8 cellular contexts compared by ENCODE assay signal in genomic region chr21:44011123-44011773, GRCh38. TPM values are rescaled to one million over a fixed set of nuclear protein-coding genes. Genes with fewer than 3 reads are reported as not detected.
A peak's percentile ranks its signal among the peaks of the same experiment; 100 is the strongest.
DNase-seq lines count a peak whose midpoint lies in the region; ATAC-seq and TF ChIP-seq lines count a peak whose summit lies in the region.

No MANE protein-coding gene starts in this region.

- no peaks in the 10 kb centered on the region for H3K9me2 ChIP-seq in hepatocyte (replicated peaks; ENCODE audit: insufficient read depth)

- H4K20me1 ChIP-seq in hepatocyte (ENCODE audit: insufficient read depth, poor library complexity, severe bottlenecking) = peaks cover 30% of the 10 kb centered on the region
- peaks cover 34% of the 10 kb centered on the region for H4K20me1 ChIP-seq in smooth muscle cell (ENCODE audit: low read depth)

- H3K27ac Mint-ChIP-seq in activated CD4-positive, alpha-beta memory T cell treated with anti-CD3 and anti-CD28 coated beads, Interleukin-2, amount 10 ng/mL, durations not matched to agents 7 days and 5 days = peak overlapping the region; percentile 85

- POLR2A ChIA-PET in HEK293T (lab: Yijun Ruan, JAX) = interaction anchor here (0.6 to 1.1 kb wide), 3 partner anchors 13 to 107 kb away, joined by 3 to 9 read pairs (median 3); no protein-coding TSS in a partner anchor
- POLR2A ChIA-PET in activated CD4-positive, alpha-beta memory T cell treated with anti-CD3 and anti-CD28 coated beads, Interleukin-2, amount 10 ng/mL, durations not matched to agents 7 days and 5 days (lab: Charles Lee) = interaction anchor here (0.9 to 5.3 kb wide), 10 partner anchors 10 to 221 kb away, joined by 3 to 71 read pairs (median 6); partner anchors contain the start of gene RRP1

- H3K9me3 Mint-ChIP-seq in activated CD4-positive, alpha-beta memory T cell treated with anti-CD3 and anti-CD28 coated beads, Interleukin-2, amount 10 ng/mL, durations not matched to agents 7 days and 5 days = no peaks in the 10 kb centered on the region

- no peaks in the 10 kb centered on the region for H3K9me3 ChIP-seq in hepatocyte (ENCODE audit: low read depth)
- no peaks in the 10 kb centered on the region for H3K9me3 ChIP-seq in smooth muscle cell (replicated peaks; ENCODE audit: low read depth)

- no peaks in the 10 kb centered on the region for H3K27me3 Mint-ChIP-seq in activated CD4-positive, alpha-beta memory T cell treated with anti-CD3 and anti-CD28 coated beads, Interleukin-2, amount 10 ng/mL, durations not matched to agents 7 days and 5 days

- H3K4me2 ChIP-seq in hepatocyte = peak overlapping the region; percentile 94
- peak overlapping the region; percentile 93 for H3K4me2 ChIP-seq in smooth muscle cell

- H3K4me3 ChIP-seq in hepatocyte (peak overlapping the region; percentile 93), smooth muscle cell (peak overlapping the region; percentile 90)

- CTCF ChIA-PET in HEK293T (lab: Yijun Ruan, JAX) = no interaction called here
- CTCF ChIA-PET in activated CD4-positive, alpha-beta memory T cell treated with anti-CD3 and anti-CD28 coated beads, Interleukin-2, amount 10 ng/mL, durations not matched to agents 7 days and 5 days (lab: Charles Lee) = no interaction called here

- H3K27ac ChIP-seq in hepatocyte (peak overlapping the region; percentile 98), smooth muscle cell (ENCODE audit: low read depth) (peak overlapping the region; percentile 83)

- H3K4me3 Mint-ChIP-seq in activated CD4-positive, alpha-beta memory T cell treated with anti-CD3 and anti-CD28 coated beads, Interleukin-2, amount 10 ng/mL, durations not matched to agents 7 days and 5 days = peak overlapping the region; percentile 85

- TF ChIP-seq CTCF in hepatocyte (IDR thresholded peaks at IDR 0.05; ENCODE audit: poor library complexity) (no peak), smooth muscle cell (IDR thresholded peaks at IDR 0.05; ENCODE audit: borderline replicate concordance, insufficient read depth, poor library complexity, severe bottlenecking) (no peak)

- H3K9ac ChIP-seq in smooth muscle cell (ENCODE audit: low read depth) = peak overlapping the region; percentile 90

- peaks cover 19% of the 10 kb centered on the region for H3F3A ChIP-seq in smooth muscle cell (ENCODE audit: low read depth)

- no peaks in the 10 kb centered on the region for H3K27me3 ChIP-seq in hepatocyte
- no peaks in the 10 kb centered on the region for H3K27me3 ChIP-seq in smooth muscle cell (ENCODE audit: low read depth)

- no peak for ATAC-seq in GM19467 (IDR thresholded peaks at IDR 0.05; ENCODE audit: unreplicated experiment)
- no peak for ATAC-seq in GM21723 (IDR thresholded peaks at IDR 0.05; ENCODE audit: unreplicated experiment)
- no peak for ATAC-seq in HG02973 (IDR thresholded peaks at IDR 0.05; ENCODE audit: unreplicated experiment)

- peak overlapping the region; percentile 92 for H2AFZ ChIP-seq in hepatocyte
- H2AFZ ChIP-seq in smooth muscle cell (ENCODE audit: low read depth) = peak overlapping the region; percentile 48

- WGBS in hepatocyte (ENCODE audit: low lambda C conversion rate, missing lambda C conversion rate) = 47% methylated on average over 17 of the region's 20 CpGs
- 43% methylated on average over 19 of the region's 20 CpGs for WGBS in smooth muscle cell (ENCODE audit: low lambda C conversion rate)

- no peaks in the 10 kb centered on the region for H3K36me3 ChIP-seq in hepatocyte (replicated peaks; ENCODE audit: insufficient read depth, low read depth)
- H3K36me3 ChIP-seq in smooth muscle cell (ENCODE audit: low read depth) = no peaks in the 10 kb centered on the region

- no peak for DNase-seq in HEK293T (ENCODE audit: extremely low spot score)
- DNase-seq in activated CD4-positive, alpha-beta memory T cell treated with anti-CD3 and anti-CD28 coated beads, Interleukin-2, amount 10 ng/mL, durations not matched to agents 7 days and 5 days = no peak
- no peak for DNase-seq in hepatocyte (ENCODE audit: low spot score)
- DNase-seq in smooth muscle cell (lab: John Stamatoyannopoulos, UW; ENCODE audit: unreplicated experiment) = no peak
- no peak for DNase-seq in SKM-1 treated with dmso at 0.1 percent for 144 hours (lab: John Stamatoyannopoulos, UW; ENCODE audit: unreplicated experiment)

- H3K4me1 ChIP-seq in hepatocyte (ENCODE audit: insufficient read depth) = peaks cover 18% of the 10 kb centered on the region
- peaks cover 18% of the 10 kb centered on the region for H3K4me1 ChIP-seq in smooth muscle cell (ENCODE audit: low read depth)

- peaks cover 40% of the 10 kb centered on the region for H3K4me1 Mint-ChIP-seq in activated CD4-positive, alpha-beta memory T cell treated with anti-CD3 and anti-CD28 coated beads, Interleukin-2, amount 10 ng/mL, durations not matched to agents 7 days and 5 days

- H3K79me2 ChIP-seq in hepatocyte (peaks cover 44% of the 10 kb centered on the region), smooth muscle cell (ENCODE audit: low read depth) (peaks cover 40% of the 10 kb centered on the region)

- peaks cover 22% of the 10 kb centered on the region for H3K36me3 Mint-ChIP-seq in activated CD4-positive, alpha-beta memory T cell treated with anti-CD3 and anti-CD28 coated beads, Interleukin-2, amount 10 ng/mL, durations not matched to agents 7 days and 5 days (ENCODE audit: low read depth)

TF ChIP-seq in HEK293T, 16 proteins besides CTCF, POLR2A, EP300 and RAD21:
- no peak for TF ChIP-seq SP1 (IDR thresholded peaks at IDR 0.05)
- no peak for TF ChIP-seq FOXM1 (IDR thresholded peaks at IDR 0.05; ENCODE audit: borderline replicate concordance)
- TF ChIP-seq L3MBTL2 (conservative IDR thresholded peaks at IDR 0.05) = peak; percentile 9

RNA-seq across cellular contexts. Expression of gene TRAPPC10, which starts 0.9 kb away (rescaled TPM):
- 10 to 100 TPM; 76.0 to 76.5 TPM for total RNA-seq in activated CD4-positive, alpha-beta memory T cell treated with anti-CD3 and anti-CD28 coated beads, Interleukin-2, amount 10 ng/mL, durations not matched to agents 7 days and 5 days
- total RNA-seq in hepatocyte (16.6 and 17.7 TPM in 2 replicates), smooth muscle cell (16.9 and 24.6 TPM in 2 replicates)
- polyA plus RNA-seq in hepatocyte (12.9 and 13.1 TPM in 2 replicates), smooth muscle cell (7.9 and 12.3 TPM in 2 replicates)
